In genomic region chr1:19815801-19816736, GRCh38 we compare ENCODE assay signal across 13 cellular contexts. TPM values are rescaled to one million over a fixed set of nuclear protein-coding genes. Genes with fewer than 3 reads are reported as not detected.
DNase-seq lines count a peak whose midpoint lies in the region; ATAC-seq, FAIRE-seq and TF ChIP-seq lines count a peak whose summit lies in the region.
"Had no signal": no experiment of that assay in that cellular context is flagged by ENCODE, and none has a peak within 500 bp of the region (broad histone marks: within the 10 kb centered on the region; RNA-seq: fewer than 3 reads in every experiment).

No MANE protein-coding gene starts in this region.

- no peak for ATAC-seq in K562
- ATAC-seq in activated CD4-positive, CD25-positive, alpha-beta regulatory T cell treated with anti-CD3 and anti-CD28 coated beads, Interleukin-2, amount 50 U/mL, for 24 hours = no peak

- TF ChIP-seq RAD21 in K562 (CRISPR knock-in tag; conservative IDR thresholded peaks at IDR 0.05 in 1 of 2, IDR thresholded peaks at IDR 0.05 in 1 of 2) = no peak

- intact Hi-C loops in K562 (cut with micrococcal nuclease) = no loop called here

- WGBS in K562 (ENCODE audit: insufficient coverage, low coverage, missing lambda C conversion rate) = 7% methylated on average over 14 of the region's 15 CpGs

- FAIRE-seq in K562 (lab: Jason Lieb, UNC) = no peak
- FAIRE-seq: GM18507 had no signal

- CTCF ChIA-PET in K562 (lab: Yijun Ruan, JAX; ENCODE audit: low intra/inter-chr PET ratio) = no interaction called here

- TF ChIP-seq CTCF in K562 (IDR thresholded peaks at IDR 0.05 in 2 of 3, conservative IDR thresholded peaks at IDR 0.05 in 1 of 3; ENCODE audit: insufficient read depth in 2 of 3, low read depth in 1 of 3, low read length in 3 of 3) (no peak), neural crest cell (conservative IDR thresholded peaks at IDR 0.05) (no peak)

- BruUV-seq in K562 (replicated peaks; lab: Mats Ljungman, UMichigan) = no TSS peak

- H3K27me3 ChIP-seq in K562 (ENCODE audit: control insufficient read depth in 2 of 2, insufficient read depth in 2 of 2, low read length in 2 of 2) = peaks cover 44 to 63% of the 10 kb centered on the region in 2 experiments
- H3K27me3 ChIP-seq: neutrophil had no signal

- no peaks in the 10 kb centered on the region; the same call in none of the 2 replicates for H4K20me1 ChIP-seq in K562 (replicated peaks; ENCODE audit: control insufficient read depth, insufficient read depth, low read length)

- peaks cover 16% of the 10 kb centered on the region for H3K4me1 Mint-ChIP-seq in neural crest cell
- H3K4me1 Mint-ChIP-seq: activated naive CD8-positive, alpha-beta T cell treated with anti-CD3 and anti-CD28 coated beads, Interleukin-2, amount 10 ng/mL, durations not matched to agents 7 days and 5 days had no signal

- no peak overlapping the region for H3K4me2 ChIP-seq in K562 (ENCODE audit: insufficient read depth, low read length)

- H2AFZ ChIP-seq in K562 (ENCODE audit: low read depth, low read length) = no peak overlapping the region

- no peaks in the 10 kb centered on the region for H3K27me3 Mint-ChIP-seq in neural crest cell (ENCODE audit: low read depth)

- POLR2A ChIA-PET in K562 (lab: Yijun Ruan, JAX) = interaction anchor here (0.7 kb wide), 1 partner anchor 131 kb away, joined by 3 read pairs; no protein-coding TSS in a partner anchor

- H3K27ac Mint-ChIP-seq in neural crest cell (ENCODE audit: unreplicated experiment) = peak overlapping the region; percentile 69
- H3K27ac Mint-ChIP-seq: activated naive CD8-positive, alpha-beta T cell treated with anti-CD3 and anti-CD28 coated beads, Interleukin-2, amount 10 ng/mL, durations not matched to agents 7 days and 5 days had no signal

- no peaks in the 10 kb centered on the region for H3K79me2 ChIP-seq in K562 (ENCODE audit: control insufficient read depth, insufficient read depth, low read length)

- H3K9me3 ChIP-seq in K562 (replicated peaks; ENCODE audit: control insufficient read depth, insufficient read depth, low read depth, low read length) = no peaks in the 10 kb centered on the region
- H3K9me3 ChIP-seq: neutrophil had no signal

- no peaks in the 10 kb centered on the region for H3K9me3 Mint-ChIP-seq in neural crest cell
- H3K9me3 Mint-ChIP-seq: activated naive CD8-positive, alpha-beta T cell treated with anti-CD3 and anti-CD28 coated beads, Interleukin-2, amount 10 ng/mL, durations not matched to agents 7 days and 5 days had no signal

- H3K27ac ChIP-seq in K562 (ENCODE audit: extremely low read depth, low read depth, low read length) = no peak overlapping the region
- H3K27ac ChIP-seq: neutrophil had no signal

- no peak overlapping the region for H3K9ac ChIP-seq in K562 (ENCODE audit: insufficient read depth in 1 of 2, low read depth in 2 of 2, low read length in 2 of 2)

- H3K36me3 ChIP-seq in K562 (ENCODE audit: control insufficient read depth, insufficient read depth, low read length) = no peaks in the 10 kb centered on the region
- H3K36me3 ChIP-seq: neutrophil had no signal

- TF ChIP-seq EP300 in K562 (IDR thresholded peaks at IDR 0.05; ENCODE audit: low read length) = no peak

- H3K36me3 Mint-ChIP-seq in neural crest cell (ENCODE audit: low read depth) = no peaks in the 10 kb centered on the region
- H3K36me3 Mint-ChIP-seq: activated naive CD8-positive, alpha-beta T cell treated with anti-CD3 and anti-CD28 coated beads, Interleukin-2, amount 10 ng/mL, durations not matched to agents 7 days and 5 days had no signal

- peak; percentile 52 for DNase-seq in HT-29 (ENCODE audit: low spot score)
- DNase-seq in NCI-H2107 treated with DMSO at 0.1 percent for 48 hours (lab: John Stamatoyannopoulos, UW; ENCODE audit: unreplicated experiment) = peak; percentile 97
- peak in 1 of 4 experiments; percentile 17 for DNase-seq in K562 (ENCODE audit: extremely low read depth in 1 of 4, low spot score in 3 of 4)
- no peak for DNase-seq in neural crest cell (ENCODE audit: low read depth, low spot score)
- no peak for DNase-seq in anterior cingulate cortex (lab: John Stamatoyannopoulos, UW)
- no peak for DNase-seq in occipital lobe (lab: John Stamatoyannopoulos, UW)
- no peak for DNase-seq in AG20443 (ENCODE audit: low spot score)
- DNase-seq: activated CD4-positive, alpha-beta T cell treated with anti-CD3 and anti-CD28 coated beads for 4 hours; activated naive CD8-positive, alpha-beta T cell treated with anti-CD3 and anti-CD28 coated beads, Interleukin-2, amount 10 ng/mL, durations not matched to agents 7 days and 5 days had no signal

- no peak overlapping the region for H3K4me3 Mint-ChIP-seq in neural crest cell
- H3K4me3 Mint-ChIP-seq: activated naive CD8-positive, alpha-beta T cell treated with anti-CD3 and anti-CD28 coated beads, Interleukin-2, amount 10 ng/mL, durations not matched to agents 7 days and 5 days had no signal

- H3K4me1 ChIP-seq in K562 (replicated peaks in 1 of 2; ENCODE audit: control insufficient read depth in 2 of 2, insufficient read depth in 2 of 2, low read length in 2 of 2) = peaks cover 0 to 2% of the 10 kb centered on the region in 2 experiments; a peak in 2 of 5 replicates

- no peak overlapping the region for H3K4me3 ChIP-seq in K562

- no peaks in the 10 kb centered on the region for H3K9me1 ChIP-seq in K562 (ENCODE audit: control insufficient read depth, insufficient read depth, low read length)

- in situ Hi-C loops in K562 (cut with MboI) = no loop called here

- TF ChIP-seq POLR2A in K562 (conservative IDR thresholded peaks at IDR 0.05) = no peak

TF ChIP-seq in K562, 482 proteins besides CTCF, POLR2A, EP300 and RAD21:
- TF ChIP-seq BCOR (IDR thresholded peaks at IDR 0.05) = no peak
- TF ChIP-seq NFIC (IDR thresholded peaks at IDR 0.05) = peak; percentile 79
- no peak for TF ChIP-seq GABPA (tag; conservative IDR thresholded peaks at IDR 0.05; ENCODE audit: low read depth)
- no peak for TF ChIP-seq ZBTB2 (IDR thresholded peaks at IDR 0.05)
- TF ChIP-seq NFIX (CRISPR knock-in tag; IDR thresholded peaks at IDR 0.05; ENCODE audit: low read depth) = peak; percentile 42

RNA-seq across cellular contexts. Expression of gene RNF186, which starts 1.0 kb away (rescaled TPM):
- not detected in 2 replicates for total RNA-seq in HT-29 (2014; rRNA removed; shearing (Covaris generic))
- total RNA-seq in K562 (2011; cell fraction: chromatin; rRNA removed; ENCODE audit: low replicate concordance) = not detected in 2 replicates
- not detected in 2 replicates for total RNA-seq in K562 (2011; cell fraction: nucleolus; rRNA removed)
- total RNA-seq in K562 (2011; cell fraction: nucleoplasm; rRNA removed) = not detected in 2 replicates
- not detected in 2 replicates for total RNA-seq in K562 (2014; rRNA removed)
- not detected in 2 replicates for total RNA-seq in K562 (2014; rRNA removed; fragmentation: Illumina TruSeq; extraction: Trizol)
- not detected in 2 replicates for total RNA-seq in K562 (2015; rRNA removed; fragmentation: Illumina TruSeq; extraction: Trizol)
- total RNA-seq in K562 (2021) = not detected in 2 replicates
- not detected in 2 replicates for polyA plus RNA-seq in K562 (2011; rRNA removed)
- not detected in 2 replicates for polyA plus RNA-seq in K562 (2011; cell fraction: cytosol; rRNA removed)
- not detected in 2 replicates for polyA plus RNA-seq in K562 (2011; cell fraction: nucleus; rRNA removed)
- polyA plus RNA-seq in K562 (2012) = not detected in 2 replicates
- not detected in 2 replicates for polyA plus RNA-seq in K562 (2014; fragmentation: Illumina TruSeq; extraction: Trizol)
- polyA plus RNA-seq in K562 (2014; fragmentation: Nextera tagmentation; extraction: Ambion mirVana) = not detected
- polyA plus RNA-seq in K562 (2014; rRNA removed) = not detected in 2 replicates
- not detected in 2 replicates for polyA minus RNA-seq in K562 (2011; rRNA and poly(A)+ RNA removed)
- polyA minus RNA-seq in K562 (2011; cell fraction: cytosol; rRNA and poly(A)+ RNA removed) = not detected in 2 replicates
- not detected in 2 replicates for polyA minus RNA-seq in K562 (2011; cell fraction: nucleus; rRNA and poly(A)+ RNA removed)
- total RNA-seq in neural crest cell = not detected in 2 replicates
- not detected for total RNA-seq in occipital lobe
- total RNA-seq: activated naive CD8-positive, alpha-beta T cell treated with anti-CD3 and anti-CD28 coated beads, Interleukin-2, amount 10 ng/mL, durations not matched to agents 7 days and 5 days; temporal lobe had no signal

RNA-seq across cellular contexts. Expression of gene TMCO4, which starts 16.4 kb away (rescaled TPM):
- 23.8 and 26.8 TPM in 2 replicates for total RNA-seq in HT-29 (2014; rRNA removed; shearing (Covaris generic))
- 0.67 and 1.3 TPM in 2 replicates for total RNA-seq in K562 (2011; cell fraction: chromatin; rRNA removed; ENCODE audit: low replicate concordance)
- total RNA-seq in K562 (2011; cell fraction: nucleolus; rRNA removed) = 0.66 and 1.2 TPM in 2 replicates
- total RNA-seq in K562 (2011; cell fraction: nucleoplasm; rRNA removed) = 0.59 TPM in 1 of 2 replicates, not detected in the other
- total RNA-seq in K562 (2014; rRNA removed) (2.1 and 3.3 TPM in 2 replicates), K562 (2014; rRNA removed; fragmentation: Illumina TruSeq; extraction: Trizol) (0.91 and 1.4 TPM in 2 replicates), K562 (2015; rRNA removed; fragmentation: Illumina TruSeq; extraction: Trizol) (1.6 and 2.0 TPM in 2 replicates), K562 (2021) (1.2 and 2.1 TPM in 2 replicates), neural crest cell (0.75 and 1.0 TPM in 2 replicates), occipital lobe (0.31 TPM)
- polyA plus RNA-seq in K562 (2011; rRNA removed) (0.27 and 0.57 TPM in 2 replicates), K562 (2014; fragmentation: Illumina TruSeq; extraction: Trizol) (1.4 and 1.7 TPM in 2 replicates), K562 (2014; fragmentation: Nextera tagmentation; extraction: Ambion mirVana) (under 1 TPM; 0.06 to 0.21 TPM), K562 (2014; rRNA removed) (1.9 and 3.2 TPM in 2 replicates)
- 0.13 and 0.94 TPM in 2 replicates for polyA plus RNA-seq in K562 (2011; cell fraction: cytosol; rRNA removed)
- polyA plus RNA-seq in K562 (2011; cell fraction: nucleus; rRNA removed) = 0.45 and 1.5 TPM in 2 replicates
- polyA plus RNA-seq in K562 (2012) = 1.3 and 3.3 TPM in 2 replicates
- 0.07 and 0.15 TPM in 2 replicates for polyA minus RNA-seq in K562 (2011; rRNA and poly(A)+ RNA removed)
- polyA minus RNA-seq in K562 (2011; cell fraction: cytosol; rRNA and poly(A)+ RNA removed) = not detected in 2 replicates
- polyA minus RNA-seq in K562 (2011; cell fraction: nucleus; rRNA and poly(A)+ RNA removed) = 0.54 and 0.56 TPM in 2 replicates

Comparison
In these comparisons a context has a peak if more than half of its experiments do, and no peak if none do; other contexts are left out.
1. DNase-seq: peak in HT-29 (single experiment) and NCI-H2107 treated with DMSO at 0.1 percent for 48 hours (single experiment); none in neural crest cell (single experiment), anterior cingulate cortex (0 of 58), occipital lobe (single experiment) and AG20443 (single experiment).